In genomic region chr17:31388770-31389672, GRCh38 we compare ENCODE assay signal across 8 cellular contexts. TPM values are rescaled to one million over a fixed set of nuclear protein-coding genes. Genes with fewer than 3 reads are reported as not detected.
DNase-seq lines count a peak whose midpoint lies in the region; ATAC-seq and TF ChIP-seq lines count a peak whose summit lies in the region.

No MANE protein-coding gene starts in this region.

- ATAC-seq in GM21423 (IDR thresholded peaks at IDR 0.05; ENCODE audit: unreplicated experiment) (no peak), esophagus mucosa (no peak), HG03159 (IDR thresholded peaks at IDR 0.05; ENCODE audit: unreplicated experiment) (no peak)

- CTCF ChIA-PET in activated CD4-positive, alpha-beta memory T cell treated with anti-CD3 and anti-CD28 coated beads, Interleukin-2, amount 10 ng/mL, durations not matched to agents 7 days and 5 days (lab: Charles Lee), result interaction anchor here (0.7 to 2.2 kb wide), 13 partner anchors 12 to 512 kb away, joined by 3 to 25 read pairs (median 4); partner anchors contain the start of gene UTP6

- no peak overlapping the region for H3K9ac ChIP-seq in neural cell (ENCODE audit: low read length)

- H3K4me3 Mint-ChIP-seq in activated CD4-positive, alpha-beta memory T cell treated with anti-CD3 and anti-CD28 coated beads, Interleukin-2, amount 10 ng/mL, durations not matched to agents 7 days and 5 days, result no peak overlapping the region
- H3K4me3 Mint-ChIP-seq in endothelial cell (ENCODE audit: unreplicated experiment), result no peak overlapping the region

- no peak overlapping the region for H3K4me3 ChIP-seq in neural cell (ENCODE audit: low read length)

- H3K9me3 ChIP-seq in neural cell (ENCODE audit: low read length), result no peaks in the 10 kb centered on the region

- no peak for TF ChIP-seq EP300 in neural cell (conservative IDR thresholded peaks at IDR 0.05; ENCODE audit: poor library complexity, severe bottlenecking)

- no peaks in the 10 kb centered on the region for H3F3A ChIP-seq in neural cell (ENCODE audit: insufficient read depth, low read length, poor library complexity, severe bottlenecking)

- POLR2A ChIA-PET in activated CD4-positive, alpha-beta memory T cell treated with anti-CD3 and anti-CD28 coated beads, Interleukin-2, amount 10 ng/mL, durations not matched to agents 7 days and 5 days (lab: Charles Lee), result interaction anchor here (0.7 kb wide), 1 partner anchor 136 kb away, joined by 4 read pairs; no protein-coding TSS in a partner anchor

- peaks cover 13% of the 10 kb centered on the region for H3K4me1 Mint-ChIP-seq in activated CD4-positive, alpha-beta memory T cell treated with anti-CD3 and anti-CD28 coated beads, Interleukin-2, amount 10 ng/mL, durations not matched to agents 7 days and 5 days
- peaks cover 14% of the 10 kb centered on the region for H3K4me1 Mint-ChIP-seq in endothelial cell (ENCODE audit: unreplicated experiment)

- H3K36me3 ChIP-seq in neural cell (ENCODE audit: insufficient read depth, low read length), result no peaks in the 10 kb centered on the region

- H3K36me3 Mint-ChIP-seq in activated CD4-positive, alpha-beta memory T cell treated with anti-CD3 and anti-CD28 coated beads, Interleukin-2, amount 10 ng/mL, durations not matched to agents 7 days and 5 days (ENCODE audit: low read depth), result no peaks in the 10 kb centered on the region
- no peaks in the 10 kb centered on the region for H3K36me3 Mint-ChIP-seq in endothelial cell (ENCODE audit: low read depth, unreplicated experiment)

- no peaks in the 10 kb centered on the region for H3K9me2 ChIP-seq in neural cell (ENCODE audit: insufficient read depth, low read length)

- peak; percentile 55 for TF ChIP-seq RAD21 in neural cell (conservative IDR thresholded peaks at IDR 0.05)

- DNase-seq in GM03348 (ENCODE audit: low spot score) (peak; percentile 68), LHCN-M2 (ENCODE audit: low read depth) (peak; percentile 12), endothelial cell (ENCODE audit: low spot score) (peak; percentile 69)
- DNase-seq in activated CD4-positive, alpha-beta memory T cell treated with anti-CD3 and anti-CD28 coated beads, Interleukin-2, amount 10 ng/mL, durations not matched to agents 7 days and 5 days, result peak; percentile 46

- no peak overlapping the region for H3K27ac ChIP-seq in neural cell (ENCODE audit: low read length)

- H2AFZ ChIP-seq in neural cell (ENCODE audit: low read depth, low read length), result no peak overlapping the region

- TF ChIP-seq CTCF in endothelial cell (IDR thresholded peaks at IDR 0.05; ENCODE audit: unreplicated experiment) (peak; percentile 78), neural cell (IDR thresholded peaks at IDR 0.05; ENCODE audit: poor library complexity, severe bottlenecking) (peak; percentile 59)

- no peak overlapping the region for H3K4me2 ChIP-seq in neural cell (ENCODE audit: low read length)

- H3K79me2 ChIP-seq in neural cell (replicated peaks; ENCODE audit: insufficient read depth, low read length), result no peaks in the 10 kb centered on the region

- peaks cover 41% of the 10 kb centered on the region for H3K27me3 Mint-ChIP-seq in activated CD4-positive, alpha-beta memory T cell treated with anti-CD3 and anti-CD28 coated beads, Interleukin-2, amount 10 ng/mL, durations not matched to agents 7 days and 5 days
- peaks cover 22% of the 10 kb centered on the region for H3K27me3 Mint-ChIP-seq in endothelial cell (ENCODE audit: unreplicated experiment)

- no peaks in the 10 kb centered on the region for H3K9me3 Mint-ChIP-seq in activated CD4-positive, alpha-beta memory T cell treated with anti-CD3 and anti-CD28 coated beads, Interleukin-2, amount 10 ng/mL, durations not matched to agents 7 days and 5 days
- H3K9me3 Mint-ChIP-seq in endothelial cell (ENCODE audit: unreplicated experiment), result no peaks in the 10 kb centered on the region

- no peak overlapping the region for H3K27ac Mint-ChIP-seq in activated CD4-positive, alpha-beta memory T cell treated with anti-CD3 and anti-CD28 coated beads, Interleukin-2, amount 10 ng/mL, durations not matched to agents 7 days and 5 days
- H3K27ac Mint-ChIP-seq in endothelial cell (ENCODE audit: unreplicated experiment), result no peak overlapping the region

- H3K27me3 ChIP-seq in neural cell (ENCODE audit: insufficient read depth, low read depth, low read length), result peaks cover 21% of the 10 kb centered on the region

- no peaks in the 10 kb centered on the region for H4K20me1 ChIP-seq in neural cell (ENCODE audit: insufficient read depth)

TF ChIP-seq in neural cell, 6 proteins besides CTCF, POLR2A, EP300 and RAD21:
- TF ChIP-seq EZH2 (IDR thresholded peaks at IDR 0.05; ENCODE audit: borderline replicate concordance, insufficient read depth, low read length, poor library complexity, severe bottlenecking) (no peak), SMC3 (conservative IDR thresholded peaks at IDR 0.05; ENCODE audit: poor library complexity) (peak; percentile 68)

RNA-seq across cellular contexts. Expression of gene RAB11FIP4, which starts 2.5 kb away (rescaled TPM):
- total RNA-seq in LHCN-M2 (2014; rRNA removed) (under 0.01 and 0.45 TPM in 2 replicates), endothelial cell (ENCODE audit: unreplicated experiment) (0.92 TPM), esophagus mucosa (10.3 TPM)
- polyA plus RNA-seq in LHCN-M2 (2012), result 0.21 TPM
- total RNA-seq in activated CD4-positive, alpha-beta memory T cell treated with anti-CD3 and anti-CD28 coated beads, Interleukin-2, amount 10 ng/mL, durations not matched to agents 7 days and 5 days, result 10 to 100 TPM; 38.6 to 41.1 TPM
- 14.4 and 25.1 TPM in 2 replicates for polyA plus RNA-seq in neural cell
- polyA minus RNA-seq in neural cell, result 49.3 and 59.6 TPM in 2 replicates

Comparison
In these comparisons a context has a peak if more than half of its experiments do, and no peak if none do; other contexts are left out.
1. DNase-seq: peak in every context shown above with its lines; median percentile 69 in endothelial cell; 68 in GM03348; 46 in activated CD4-positive, alpha-beta memory T cell treated with anti-CD3 and anti-CD28 coated beads, Interleukin-2, amount 10 ng/mL, durations not matched to agents 7 days and 5 days; 12 in LHCN-M2.